ENCODE assay signal across 1 cellular context in the genomic region with DNA sequence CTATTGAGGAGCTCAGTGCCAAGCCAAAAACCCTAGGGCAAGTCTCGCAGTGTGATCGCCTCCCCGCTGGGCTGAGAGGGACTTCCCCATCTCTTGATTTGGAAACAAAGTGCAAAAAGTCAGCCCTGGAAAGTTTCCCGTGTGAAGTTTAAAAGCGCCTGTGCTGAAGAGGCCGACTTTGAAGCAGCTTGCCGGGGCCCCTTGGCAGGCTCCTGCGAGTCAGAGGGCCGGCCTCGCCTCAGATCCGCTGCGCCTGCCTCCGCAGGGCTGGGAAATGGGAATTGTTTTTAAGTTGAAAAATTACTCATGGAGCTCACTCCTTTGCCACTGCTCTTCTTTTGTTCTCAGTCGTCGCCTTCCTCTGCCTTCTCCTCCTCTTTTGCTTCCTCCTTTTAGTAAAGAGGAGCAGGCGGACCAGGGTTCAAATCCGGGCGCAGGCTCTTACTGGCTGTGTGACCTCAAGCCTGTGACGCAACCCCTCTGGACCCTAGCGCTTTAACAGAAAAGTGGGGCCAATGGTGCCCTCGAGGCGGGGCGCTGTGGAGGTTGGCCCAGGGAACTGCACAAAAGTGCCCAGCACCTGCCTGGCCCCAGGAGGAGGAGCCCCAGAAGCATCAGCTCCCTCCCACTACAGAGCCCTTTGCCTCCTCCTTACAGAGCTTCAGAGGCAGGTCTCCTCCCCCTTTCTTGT.
A peak's percentile ranks its signal among the peaks of the same experiment; 100 is the strongest.
TF ChIP-seq lines count a peak whose summit lies in the region.

No MANE protein-coding gene starts in this region.

TF ChIP-seq in HepG2, 621 proteins besides CTCF, POLR2A, EP300 and RAD21 (continued from another document):
- no peak for TF ChIP-seq PRDM15 (CRISPR knock-in tag; IDR thresholded peaks at IDR 0.05)
- peak; percentile 30; the same call in 1 of the 2 replicates for TF ChIP-seq CEBPB (IDR thresholded peaks at IDR 0.05; ENCODE audit: borderline replicate concordance, low read depth, low read length)
- TF ChIP-seq EZH2 (conservative IDR thresholded peaks at IDR 0.05; ENCODE audit: low read depth, low read length) = peak; percentile 56; the same call in 1 of the 2 replicates
- no peak for TF ChIP-seq NFE2 (CRISPR knock-in tag; IDR thresholded peaks at IDR 0.05)
- TF ChIP-seq ZNF768 (CRISPR knock-in tag; IDR thresholded peaks at IDR 0.05) = peak; percentile 95
- TF ChIP-seq ZFP91 (CRISPR knock-in tag; IDR thresholded peaks at IDR 0.05; ENCODE audit: borderline replicate concordance) = no peak
- TF ChIP-seq, protein P1, sequence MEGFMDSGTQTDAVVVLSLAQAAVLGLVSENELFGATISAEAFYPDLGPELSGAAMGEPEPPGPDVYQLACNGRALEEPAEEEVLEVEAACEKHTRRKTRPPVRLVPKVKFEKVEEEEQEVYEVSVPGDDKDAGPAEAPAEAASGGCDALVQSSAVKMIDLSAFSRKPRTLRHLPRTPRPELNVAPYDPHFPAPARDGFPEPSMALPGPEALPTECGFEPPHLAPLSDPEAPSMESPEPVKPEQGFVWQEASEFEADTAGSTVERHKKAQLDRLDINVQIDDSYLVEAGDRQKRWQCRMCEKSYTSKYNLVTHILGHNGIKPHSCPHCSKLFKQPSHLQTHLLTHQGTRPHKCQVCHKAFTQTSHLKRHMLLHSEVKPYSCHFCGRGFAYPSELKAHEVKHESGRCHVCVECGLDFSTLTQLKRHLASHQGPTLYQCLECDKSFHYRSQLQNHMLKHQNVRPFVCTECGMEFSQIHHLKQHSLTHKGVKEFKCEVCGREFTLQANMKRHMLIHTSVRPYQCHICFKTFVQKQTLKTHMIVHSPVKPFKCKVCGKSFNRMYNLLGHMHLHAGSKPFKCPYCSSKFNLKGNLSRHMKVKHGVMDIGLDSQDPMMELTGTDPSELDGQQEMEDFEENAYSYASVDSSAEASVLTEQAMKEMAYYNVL (CRISPR knock-in tag; IDR thresholded peaks at IDR 0.05; ENCODE audit: borderline replicate concordance) = 0 out of 2 replicates have a peak, but pooled peaks have one; percentile 21
- TF ChIP-seq PHF20 (CRISPR knock-in tag; IDR thresholded peaks at IDR 0.05) = no peak
- TF ChIP-seq PAF1 (CRISPR knock-in tag; IDR thresholded peaks at IDR 0.05) = no peak
